In genomic region chr22:20271114-20271994, GRCh38 we compare ENCODE assay signal across 20 cellular contexts. TPM values are rescaled to one million over a fixed set of nuclear protein-coding genes. Genes with fewer than 3 reads are reported as not detected.
DNase-seq lines count a peak whose midpoint lies in the region; ATAC-seq, FAIRE-seq and TF ChIP-seq lines count a peak whose summit lies in the region.
"Had no signal": no experiment of that assay in that cellular context is flagged by ENCODE, and none has a peak within 500 bp of the region (broad histone marks: within the 10 kb centered on the region; RNA-seq: fewer than 3 reads in every experiment).

No MANE protein-coding gene starts in this region.

- FAIRE-seq in urothelium cell line (lab: Jason Lieb, UNC): peak; percentile 83
- FAIRE-seq: endothelial cell of umbilical vein had no signal

- no peaks in the 10 kb centered on the region for H3K9me3 Mint-ChIP-seq in brain
- H3K9me3 Mint-ChIP-seq: activated T-cell treated with anti-CD3 and anti-CD28 coated beads, Interleukin-2, amount 50 U/mL, for 24 hours; natural killer cell had no signal

- H3K4me1 Mint-ChIP-seq in brain: peaks cover 62% of the 10 kb centered on the region
- H3K4me1 Mint-ChIP-seq: activated CD4-positive, alpha-beta T cell treated with anti-CD3 and anti-CD28 coated beads for 36 hours had no signal

- H3K4me3 Mint-ChIP-seq in brain: no peak overlapping the region
- H3K4me3 Mint-ChIP-seq: activated CD4-positive, alpha-beta T cell treated with anti-CD3 and anti-CD28 coated beads for 36 hours; activated T-cell treated with anti-CD3 and anti-CD28 coated beads, Interleukin-2, amount 50 U/mL, for 24 hours; CD4-positive, alpha-beta memory T cell; natural killer cell had no signal

- no peak for TF ChIP-seq CTCF in brain (conservative IDR thresholded peaks at IDR 0.05)

- ATAC-seq in GM21528 (IDR thresholded peaks at IDR 0.05; ENCODE audit: low FRiP score, unreplicated experiment): no peak
- ATAC-seq: activated CD4-positive, alpha-beta T cell treated with anti-CD3 and anti-CD28 coated beads for 36 hours; natural killer cell had no signal

- peaks cover 4% of the 10 kb centered on the region for H3K27me3 Mint-ChIP-seq in brain

- H3K36me3 Mint-ChIP-seq in brain: no peaks in the 10 kb centered on the region
- H3K36me3 Mint-ChIP-seq: CD4-positive, alpha-beta memory T cell; natural killer cell had no signal

- H3K27ac Mint-ChIP-seq in brain: peak overlapping the region in 3 of 5 experiments; percentile 16 to 82 (median 49)
- H3K27ac Mint-ChIP-seq: activated CD4-positive, alpha-beta T cell treated with anti-CD3 and anti-CD28 coated beads for 36 hours; activated T-cell treated with anti-CD3 and anti-CD28 coated beads, Interleukin-2, amount 50 U/mL, for 24 hours; CD4-positive, alpha-beta memory T cell; natural killer cell had no signal

- peak; percentile 32 for DNase-seq in LHCN-M2 (ENCODE audit: low read depth)
- peak; percentile 48 for DNase-seq in medulla oblongata (ENCODE audit: extremely low spot score)
- no peak for DNase-seq in urothelium cell line (ENCODE audit: low spot score)
- DNase-seq in activated CD4-positive, alpha-beta T cell treated with anti-CD3 and anti-CD28 coated beads, Interleukin-2, amount 50 U/mL, for 48 hours: no peak
- DNase-seq in activated T-cell treated with anti-CD3 and anti-CD28 coated beads, Interleukin-2, amount 50 U/mL, for 1 hour: no peak
- DNase-seq: activated CD4-positive, alpha-beta T cell treated with anti-CD3 and anti-CD28 coated beads for 36 hours; activated gamma-delta T cell treated with Interleukin-2 at 50 U/mL for 16 hours; activated T-cell treated with anti-CD3 and anti-CD28 coated beads, Interleukin-2, amount 50 U/mL, for 24 hours; IMR-90; natural killer cell; NCI-H2029 treated with DMSO at 0.1 percent for 48 hours; NCI-H226; spleen; stimulated activated CD4-positive, alpha-beta T cell treated with anti-CD3 and anti-CD28 coated beads, Interleukin-2, amount 100 ng/mL, for 48 hours; T-helper 2 cell; transverse colon had no signal

RNA-seq across cellular contexts. Expression of gene RTN4R, which starts 3.2 kb away (rescaled TPM):
- total RNA-seq in LHCN-M2 (2014; rRNA removed): 0.63 TPM in 1 of 2 replicates, not detected in the other
- polyA plus RNA-seq in LHCN-M2 (2012): 0.10 TPM
- 21.3 TPM for polyA plus RNA-seq in brain (ENCODE audit: insufficient read depth, low read depth, low replicate concordance)

RNA-seq across cellular contexts. Expression of gene DGCR6L, which starts 48.5 kb away (rescaled TPM):
- total RNA-seq in LHCN-M2 (2014; rRNA removed): 78.0 and 82.5 TPM in 2 replicates
- polyA plus RNA-seq in LHCN-M2 (2012): 85.4 TPM
- polyA plus RNA-seq in brain (ENCODE audit: insufficient read depth, low read depth, low replicate concordance): 119 TPM

Comparison
In these comparisons a context has a peak if more than half of its experiments do, and no peak if none do; other contexts are left out.
1. DNase-seq: peak in LHCN-M2 (single experiment) and medulla oblongata (single experiment); none in urothelium cell line (single experiment), activated CD4-positive, alpha-beta T cell treated with anti-CD3 and anti-CD28 coated beads, Interleukin-2, amount 50 U/mL, for 48 hours (0 of 2) and activated T-cell treated with anti-CD3 and anti-CD28 coated beads, Interleukin-2, amount 50 U/mL, for 1 hour (single experiment).